Comparison of ENCODE assay signal across 18 cellular contexts in genomic region chr12:118682656-118683055, GRCh38.
DNase-seq lines count a peak whose midpoint lies in the region; ATAC-seq and TF ChIP-seq lines count a peak whose summit lies in the region.
"Had no signal": no experiment of that assay in that cellular context is flagged by ENCODE, and none has a peak within 500 bp of the region (broad histone marks: within the 10 kb centered on the region; RNA-seq: fewer than 3 reads in every experiment).

No MANE protein-coding gene starts in this region.

- WGBS in esophagus squamous epithelium, 2 donors, result 49 to 53% methylated on average over 3 of the region's 3 CpGs

- no peak for TF ChIP-seq POLR2A in esophagus squamous epithelium (IDR thresholded peaks at IDR 0.05)

- peak overlapping the region; percentile 19 for H3K27ac Mint-ChIP-seq in nephron progenitor cell
- no peak overlapping the region for H3K27ac Mint-ChIP-seq in stimulated activated naive CD8-positive, alpha-beta T cell treated with anti-CD3 and anti-CD28 coated beads, Interleukin-15, amount 100 ng/mL, for 72 hours
- H3K27ac Mint-ChIP-seq: B cell had no signal

- H3K4me3 ChIP-seq in esophagus squamous epithelium, result no peak overlapping the region
- H3K4me3 ChIP-seq: GM23248, skin epidermis, tibial artery had no signal

- H3K4me3 Mint-ChIP-seq in nephron progenitor cell, result no peak overlapping the region
- no peak overlapping the region for H3K4me3 Mint-ChIP-seq in stimulated activated naive CD8-positive, alpha-beta T cell treated with anti-CD3 and anti-CD28 coated beads, Interleukin-15, amount 100 ng/mL, for 72 hours
- H3K4me3 Mint-ChIP-seq: B cell; central memory CD8-positive, alpha-beta T cell had no signal

- no peaks in the 10 kb centered on the region for H3K4me1 ChIP-seq in esophagus squamous epithelium
- H3K4me1 ChIP-seq: tibial artery had no signal

- H3K27ac ChIP-seq in esophagus squamous epithelium, result no peak overlapping the region
- H3K27ac ChIP-seq: GM23248, skin epidermis, tibial artery had no signal

- H3K9me3 Mint-ChIP-seq in nephron progenitor cell, result peaks cover 12% of the 10 kb centered on the region
- H3K9me3 Mint-ChIP-seq in stimulated activated naive CD8-positive, alpha-beta T cell treated with anti-CD3 and anti-CD28 coated beads, Interleukin-15, amount 100 ng/mL, for 72 hours, result peaks cover 4 to 17% of the 10 kb centered on the region in 2 donors

- H3K27me3 Mint-ChIP-seq in nephron progenitor cell (ENCODE audit: low read depth, poor library complexity), result peaks cover 4% of the 10 kb centered on the region
- peaks cover 20% of the 10 kb centered on the region for H3K27me3 Mint-ChIP-seq in stimulated activated naive CD8-positive, alpha-beta T cell treated with anti-CD3 and anti-CD28 coated beads, Interleukin-15, amount 100 ng/mL, for 72 hours

- DNase-seq in nephron progenitor cell (no peak), T-helper 2 cell (no peak), esophagus squamous epithelium (lab: John Stamatoyannopoulos, UW) (no peak), NOMO-1 treated with dmso at 0.1 percent for 144 hours (lab: John Stamatoyannopoulos, UW; ENCODE audit: unreplicated experiment) (no peak)
- DNase-seq in stimulated activated naive CD8-positive, alpha-beta T cell treated with anti-CD3 and anti-CD28 coated beads, Interleukin-15, amount 100 ng/mL, for 72 hours, result no peak
- DNase-seq: GM23248; Kasumi-1; NCI-H1694 treated with DMSO at 0.1 percent for 48 hours; NCI-H524; stimulated activated CD4-positive, alpha-beta T cell treated with anti-CD3 and anti-CD28 coated beads, Interleukin-4, amount 100 ng/mL, for 4 hours; tibial artery had no signal

- H3K9me3 ChIP-seq in esophagus squamous epithelium, result no peaks in the 10 kb centered on the region
- H3K9me3 ChIP-seq: tibial artery had no signal

- no peaks in the 10 kb centered on the region for H3K36me3 ChIP-seq in esophagus squamous epithelium
- H3K36me3 ChIP-seq: tibial artery had no signal

- ATAC-seq in GM18519 (IDR thresholded peaks at IDR 0.05; ENCODE audit: low FRiP score, unreplicated experiment) (peak; percentile 60), GM21786 (IDR thresholded peaks at IDR 0.05; ENCODE audit: unreplicated experiment) (peak; percentile 47), HG03442 (IDR thresholded peaks at IDR 0.05; ENCODE audit: unreplicated experiment) (peak; percentile 71)
- no peak for ATAC-seq in stimulated activated naive CD8-positive, alpha-beta T cell treated with anti-CD3 and anti-CD28 coated beads, Interleukin-15, amount 100 ng/mL, for 72 hours
- ATAC-seq: left lobe of liver had no signal

- H3K36me3 Mint-ChIP-seq in nephron progenitor cell (ENCODE audit: low read depth), result peaks cover 5% of the 10 kb centered on the region

- no peak for TF ChIP-seq CTCF in nephron progenitor cell (IDR thresholded peaks at IDR 0.05)
- no peak for TF ChIP-seq CTCF in esophagus squamous epithelium (IDR thresholded peaks at IDR 0.05)

- H3K4me1 Mint-ChIP-seq in nephron progenitor cell, result peaks cover 55% of the 10 kb centered on the region
- H3K4me1 Mint-ChIP-seq in stimulated activated naive CD8-positive, alpha-beta T cell treated with anti-CD3 and anti-CD28 coated beads, Interleukin-15, amount 100 ng/mL, for 72 hours, result no peaks in the 10 kb centered on the region
- H3K4me1 Mint-ChIP-seq: central memory CD8-positive, alpha-beta T cell had no signal

- H3K27me3 ChIP-seq in esophagus squamous epithelium, result no peaks in the 10 kb centered on the region
- H3K27me3 ChIP-seq: tibial artery had no signal

- intact Hi-C loops in esophagus squamous epithelium (cut with DNase I), result no loop called here
